19 cellular contexts compared by ENCODE assay signal in the genomic region with DNA sequence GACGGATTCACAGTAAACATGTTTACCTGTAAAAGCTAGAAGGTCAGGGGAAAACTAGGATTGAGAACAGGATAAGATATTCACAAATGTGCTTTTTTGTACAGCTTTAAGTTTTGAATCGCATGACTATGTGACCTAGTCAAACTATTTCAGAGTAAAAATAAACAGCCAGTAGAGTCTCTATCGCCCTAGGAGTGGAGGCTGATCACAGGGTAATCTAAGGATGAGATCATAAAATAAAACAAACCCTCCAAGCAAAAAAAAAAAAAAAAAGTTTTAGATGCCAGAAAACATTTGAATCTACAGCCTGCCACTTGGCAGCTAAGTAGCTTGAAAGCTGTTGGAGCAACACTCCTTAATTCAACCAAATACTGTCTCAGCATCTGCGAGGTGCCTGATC. TPM values are rescaled to one million over a fixed set of nuclear protein-coding genes. Genes with fewer than 3 reads are reported as not detected.
DNase-seq lines count a peak whose midpoint lies in the region; ATAC-seq, FAIRE-seq and TF ChIP-seq lines count a peak whose summit lies in the region.
"Had no signal": no experiment of that assay in that cellular context is flagged by ENCODE, and none has a peak within 500 bp of the region (broad histone marks: within the 10 kb centered on the region; RNA-seq: fewer than 3 reads in every experiment).

No MANE protein-coding gene starts in this region.

- H4K20me1 ChIP-seq in K562 (replicated peaks; ENCODE audit: control insufficient read depth, insufficient read depth, low read length) = no peaks in the 10 kb centered on the region

- H4K91ac ChIP-seq in mesenchymal stem cell (ENCODE audit: low read length) = no peak overlapping the region

- H3K18ac ChIP-seq in mesenchymal stem cell (ENCODE audit: low read depth in 1 of 2, low read length in 2 of 2) = no peak overlapping the region

- H3K27me3 ChIP-seq in left ventricle myocardium inferior (ENCODE audit: low read depth) (no peaks in the 10 kb centered on the region), K562 (ENCODE audit: control insufficient read depth in 2 of 2, insufficient read depth in 2 of 2, low read length in 2 of 2) (no peaks in the 10 kb centered on the region), mesenchymal stem cell (ENCODE audit: control insufficient read depth in 1 of 2, insufficient read depth in 1 of 2, low read length in 2 of 2) (no peaks in the 10 kb centered on the region), tibial artery (no peaks in the 10 kb centered on the region), vagina (no peaks in the 10 kb centered on the region), brain microvascular endothelial cell (replicated peaks) (no peaks in the 10 kb centered on the region)

- H3K4me1 ChIP-seq in left ventricle myocardium inferior (peaks cover 12% of the 10 kb centered on the region), K562 (replicated peaks in 1 of 2; ENCODE audit: control insufficient read depth in 2 of 2, insufficient read depth in 2 of 2, low read length in 2 of 2) (peaks cover 0 to 16% of the 10 kb centered on the region in 2 experiments; a peak in 3 of 5 replicates), mesenchymal stem cell (ENCODE audit: control insufficient read depth, insufficient read depth, low read depth, low read length) (no peaks in the 10 kb centered on the region), tibial artery (peaks cover 0 to 3% (median 0%) of the 10 kb centered on the region in 4 donors), vagina (no peaks in the 10 kb centered on the region)

- FAIRE-seq in K562 (lab: Jason Lieb, UNC) = no peak
- FAIRE-seq: A204.1, HTR-8/SVneo had no signal

- no peak overlapping the region for H2BK120ac ChIP-seq in mesenchymal stem cell (ENCODE audit: low read depth, low read length)

- H2AK5ac ChIP-seq in mesenchymal stem cell (ENCODE audit: low read length, severe bottlenecking) = no peak overlapping the region

- H3K27ac ChIP-seq in left ventricle myocardium inferior (replicated peaks) (no peak overlapping the region), K562 (ENCODE audit: extremely low read depth, low read depth, low read length) (no peak overlapping the region), mesenchymal stem cell (ENCODE audit: low read length, poor library complexity, severe bottlenecking) (no peak overlapping the region), tibial artery (peak overlapping the region; percentile 39 to 48), vagina (no peak overlapping the region), brain microvascular endothelial cell (no peak overlapping the region)
- H3K27ac ChIP-seq: GM23248 had no signal

- H2AFZ ChIP-seq in K562 (ENCODE audit: low read depth, low read length) = 0 out of 2 replicates have a peak overlapping the region, but pooled peaks have one; percentile 9
- no peak overlapping the region for H2AFZ ChIP-seq in mesenchymal stem cell (ENCODE audit: low read depth, low read length)
- H2AFZ ChIP-seq: GM23248 had no signal

- POLR2A ChIA-PET in K562 (lab: Yijun Ruan, JAX) = interaction anchor here (0.6 kb wide), 2 partner anchors 320 to 621 kb away, joined by 3 read pairs; no protein-coding TSS in a partner anchor

- H2BK12ac ChIP-seq in mesenchymal stem cell (ENCODE audit: low read length in 2 of 2) = no peak overlapping the region

- no peak for TF ChIP-seq RAD21 in K562 (CRISPR knock-in tag; conservative IDR thresholded peaks at IDR 0.05 in 1 of 2, IDR thresholded peaks at IDR 0.05 in 1 of 2)

- H3K79me1 ChIP-seq in mesenchymal stem cell (replicated peaks; ENCODE audit: low read length, poor library complexity, severe bottlenecking) = no peaks in the 10 kb centered on the region

- intact Hi-C loops in left ventricle myocardium superior (cut with micrococcal nuclease) = no loop called here
- intact Hi-C loops in left ventricle myocardium inferior (cut with micrococcal nuclease) = no loop called here
- intact Hi-C loops in K562 (cut with micrococcal nuclease) = no loop called here
- intact Hi-C loops in tibial artery (cut with DNase I; ENCODE audit: low total_unique reads) = no loop called here
- intact Hi-C loops in vagina (cut with DNase I) = no loop called here

- in situ Hi-C loops in K562 (cut with MboI) = no loop called here
- in situ Hi-C loops in brain microvascular endothelial cell (cut with HindIII; ENCODE audit: low pct_ligation_motif_present, low sequenced_read_pairs) = no loop called here

- TF ChIP-seq POLR2A in K562 (conservative IDR thresholded peaks at IDR 0.05) (no peak), vagina (IDR thresholded peaks at IDR 0.05) (no peak)

- H3K9me1 ChIP-seq in K562 (ENCODE audit: control insufficient read depth, insufficient read depth, low read length) = no peaks in the 10 kb centered on the region

- H3K4ac ChIP-seq in mesenchymal stem cell (ENCODE audit: low read depth in 1 of 2, low read length in 2 of 2) = no peak overlapping the region

- no TSS peak for BruUV-seq in K562 (replicated peaks; lab: Mats Ljungman, UMichigan)

- 42% methylated on average over 4 of the region's 4 CpGs for WGBS in K562 (ENCODE audit: insufficient coverage, low coverage, missing lambda C conversion rate)
- 96% methylated on average over 2 of the region's 4 CpGs for WGBS in mesenchymal stem cell

- CTCF ChIA-PET in K562 (lab: Yijun Ruan, JAX; ENCODE audit: low intra/inter-chr PET ratio) = no interaction called here

- no peak overlapping the region for H2BK5ac ChIP-seq in mesenchymal stem cell (ENCODE audit: low read depth, low read length, poor library complexity, severe bottlenecking)

- no peak for TF ChIP-seq EP300 in K562 (IDR thresholded peaks at IDR 0.05; ENCODE audit: low read length)

- TF ChIP-seq CTCF in left ventricle myocardium inferior (IDR thresholded peaks at IDR 0.05; ENCODE audit: borderline replicate concordance) (no peak), K562 (IDR thresholded peaks at IDR 0.05 in 2 of 3, conservative IDR thresholded peaks at IDR 0.05 in 1 of 3; ENCODE audit: insufficient read depth in 2 of 3, low read depth in 1 of 3, low read length in 3 of 3) (no peak), tibial artery (IDR thresholded peaks at IDR 0.05) (no peak), vagina (IDR thresholded peaks at IDR 0.05) (no peak), brain microvascular endothelial cell (IDR thresholded peaks at IDR 0.05; ENCODE audit: low read depth, low read length, missing control alignments) (no peak)

- H4K8ac ChIP-seq in mesenchymal stem cell (ENCODE audit: low read length) = no peak overlapping the region

- DNase-seq in left ventricle myocardium superior (no peak), left ventricle myocardium inferior (no peak), K562 (ENCODE audit: extremely low read depth in 1 of 4, low spot score in 3 of 4) (no peak), mesenchymal stem cell (peak; percentile 7), tibial artery (no peak), vagina (ENCODE audit: extremely low spot score in 2 of 2) (no peak), brain microvascular endothelial cell (no peak)
- no peak for DNase-seq in activated naive CD4-positive, alpha-beta T cell treated with Interleukin-2 at 50 U/mL for 16 hours
- DNase-seq: CD8-positive, alpha-beta T cell; GM23248; KG1; NCI-H1105; NCI-H1694 treated with DMSO at 0.1 percent for 48 hours; NCI-H446; NCI-H774; Right ventricle myocardium superior had no signal

- ATAC-seq in left ventricle myocardium superior (peak; percentile 15), K562 (no peak)
- ATAC-seq: CD8-positive, alpha-beta T cell; Panc1 had no signal

- H3K9me3 ChIP-seq in left ventricle myocardium inferior (replicated peaks) (peaks cover 97% of the 10 kb centered on the region), K562 (replicated peaks; ENCODE audit: control insufficient read depth, insufficient read depth, low read depth, low read length) (peaks cover 6% of the 10 kb centered on the region), mesenchymal stem cell (ENCODE audit: control insufficient read depth, low read length) (peaks cover 79% of the 10 kb centered on the region), tibial artery (peaks cover 0 to 96% (median 59%) of the 10 kb centered on the region in 3 donors), vagina (peaks cover 28% of the 10 kb centered on the region)

- no peak overlapping the region for H3K23ac ChIP-seq in mesenchymal stem cell (ENCODE audit: low read length in 2 of 2)

- no peak overlapping the region for H2BK15ac ChIP-seq in mesenchymal stem cell (ENCODE audit: low read depth, poor library complexity, severe bottlenecking)

- H3K9ac ChIP-seq in K562 (ENCODE audit: insufficient read depth in 1 of 2, low read depth in 2 of 2, low read length in 2 of 2) (no peak overlapping the region), mesenchymal stem cell (ENCODE audit: low read length) (no peak overlapping the region)
- H3K9ac ChIP-seq: GM23248 had no signal

- peaks cover 35% of the 10 kb centered on the region for H3K36me3 ChIP-seq in left ventricle myocardium inferior
- H3K36me3 ChIP-seq in K562 (ENCODE audit: control insufficient read depth, insufficient read depth, low read length) = no peaks in the 10 kb centered on the region
- H3K36me3 ChIP-seq in mesenchymal stem cell (ENCODE audit: control insufficient read depth in 1 of 2, insufficient read depth in 2 of 2, low read depth in 1 of 2, low read length in 2 of 2) = peaks cover 5 to 24% of the 10 kb centered on the region in 2 experiments
- peaks cover 38 to 50% (median 47%) of the 10 kb centered on the region in 3 donors for H3K36me3 ChIP-seq in tibial artery
- H3K36me3 ChIP-seq in vagina = peaks cover 4 to 9% of the 10 kb centered on the region in 2 donors
- peaks cover 4% of the 10 kb centered on the region for H3K36me3 ChIP-seq in brain microvascular endothelial cell (replicated peaks)

- no peaks in the 10 kb centered on the region for H3K79me2 ChIP-seq in K562 (ENCODE audit: control insufficient read depth, insufficient read depth, low read length)

- H3K4me2 ChIP-seq in K562 (ENCODE audit: insufficient read depth, low read length) (no peak overlapping the region), mesenchymal stem cell (ENCODE audit: low read length, poor library complexity, severe bottlenecking) (no peak overlapping the region)

- H3K4me3 ChIP-seq in left ventricle myocardium inferior (no peak overlapping the region), K562 (no peak overlapping the region), mesenchymal stem cell (ENCODE audit: insufficient read depth in 1 of 2, low read depth in 1 of 2, low read length in 2 of 2) (no peak overlapping the region), tibial artery (no peak overlapping the region), vagina (no peak overlapping the region), brain microvascular endothelial cell (ENCODE audit: low read depth, low read length) (no peak overlapping the region)
- H3K4me3 ChIP-seq: GM23248 had no signal

- H3K14ac ChIP-seq in mesenchymal stem cell (ENCODE audit: low read length in 2 of 2) = no peak overlapping the region

RNA-seq across cellular contexts. Expression of gene ZNF350, which starts 26.8 kb away (rescaled TPM):
- total RNA-seq in left ventricle myocardium superior = 9.1 TPM
- 8.0 TPM for total RNA-seq in left ventricle myocardium inferior
- 2.4 and 5.7 TPM in 2 replicates for total RNA-seq in K562 (2011; cell fraction: chromatin; rRNA removed; ENCODE audit: low replicate concordance)
- 1.8 and 2.5 TPM in 2 replicates for total RNA-seq in K562 (2011; cell fraction: nucleolus; rRNA removed)
- 3.5 and 5.0 TPM in 2 replicates for total RNA-seq in K562 (2011; cell fraction: nucleoplasm; rRNA removed)
- total RNA-seq in K562 (2014; rRNA removed) = 1.8 TPM in 2 replicates
- 3.4 and 4.9 TPM in 2 replicates for total RNA-seq in K562 (2014; rRNA removed; fragmentation: Illumina TruSeq; extraction: Trizol)
- total RNA-seq in K562 (2015; rRNA removed; fragmentation: Illumina TruSeq; extraction: Trizol) = 3.0 and 3.1 TPM in 2 replicates
- total RNA-seq in K562 (2021) = 2.0 and 2.9 TPM in 2 replicates
- 1.9 and 3.5 TPM in 2 replicates for polyA plus RNA-seq in K562 (2011; rRNA removed)
- 0.10 and 1.2 TPM in 2 replicates for polyA plus RNA-seq in K562 (2011; cell fraction: cytosol; rRNA removed)
- 0.87 and 2.2 TPM in 2 replicates for polyA plus RNA-seq in K562 (2011; cell fraction: nucleus; rRNA removed)
- polyA plus RNA-seq in K562 (2012) = 1.9 and 2.9 TPM in 2 replicates
- polyA plus RNA-seq in K562 (2014; fragmentation: Illumina TruSeq; extraction: Trizol) = 2.9 TPM in 2 replicates
- 1 to 10 TPM; 3.4 to 4.8 TPM for polyA plus RNA-seq in K562 (2014; fragmentation: Nextera tagmentation; extraction: Ambion mirVana)
- 1.6 and 1.7 TPM in 2 replicates for polyA plus RNA-seq in K562 (2014; rRNA removed)
- polyA minus RNA-seq in K562 (2011; rRNA and poly(A)+ RNA removed) = 2.3 and 7.2 TPM in 2 replicates
- polyA minus RNA-seq in K562 (2011; cell fraction: cytosol; rRNA and poly(A)+ RNA removed) = 1.0 and 1.1 TPM in 2 replicates
- polyA minus RNA-seq in K562 (2011; cell fraction: nucleus; rRNA and poly(A)+ RNA removed) = 1.1 and 3.6 TPM in 2 replicates
- 3.7 TPM for polyA plus RNA-seq in mesenchymal stem cell (2013, experiment 1 of 2)
- polyA plus RNA-seq in mesenchymal stem cell (2013, experiment 2 of 2) = 3.6 TPM
- total RNA-seq in vagina = 8.6 TPM

RNA-seq across cellular contexts. Expression of gene ZNF613, which starts 32.5 kb away (rescaled TPM):
- total RNA-seq in left ventricle myocardium superior (4.2 TPM), left ventricle myocardium inferior (3.4 TPM), K562 (2014; rRNA removed) (2.4 and 2.8 TPM in 2 replicates), K562 (2014; rRNA removed; fragmentation: Illumina TruSeq; extraction: Trizol) (4.4 and 5.3 TPM in 2 replicates), K562 (2015; rRNA removed; fragmentation: Illumina TruSeq; extraction: Trizol) (2.8 and 3.7 TPM in 2 replicates), K562 (2021) (1.7 and 2.4 TPM in 2 replicates), vagina (4.2 TPM)
- total RNA-seq in K562 (2011; cell fraction: chromatin; rRNA removed; ENCODE audit: low replicate concordance) = 6.8 and 8.0 TPM in 2 replicates
- total RNA-seq in K562 (2011; cell fraction: nucleolus; rRNA removed) = 3.9 and 4.3 TPM in 2 replicates
- total RNA-seq in K562 (2011; cell fraction: nucleoplasm; rRNA removed) = 4.8 and 5.1 TPM in 2 replicates
- polyA plus RNA-seq in K562 (2011; rRNA removed) (1.8 and 2.7 TPM in 2 replicates), K562 (2014; fragmentation: Illumina TruSeq; extraction: Trizol) (2.4 and 2.7 TPM in 2 replicates), K562 (2014; fragmentation: Nextera tagmentation; extraction: Ambion mirVana) (1 to 10 TPM; 2.3 to 4.5 TPM), K562 (2014; rRNA removed) (2.1 and 2.3 TPM in 2 replicates)
- polyA plus RNA-seq in K562 (2011; cell fraction: cytosol; rRNA removed) = 1.3 and 1.7 TPM in 2 replicates
- polyA plus RNA-seq in K562 (2011; cell fraction: nucleus; rRNA removed) = 1.6 and 1.7 TPM in 2 replicates
- polyA plus RNA-seq in K562 (2012) = 2.4 and 2.5 TPM in 2 replicates
- polyA minus RNA-seq in K562 (2011; rRNA and poly(A)+ RNA removed) = 7.2 and 7.4 TPM in 2 replicates
- polyA minus RNA-seq in K562 (2011; cell fraction: cytosol; rRNA and poly(A)+ RNA removed) = 1.4 and 4.5 TPM in 2 replicates
- 2.6 and 7.3 TPM in 2 replicates for polyA minus RNA-seq in K562 (2011; cell fraction: nucleus; rRNA and poly(A)+ RNA removed)
- 2.5 TPM for polyA plus RNA-seq in mesenchymal stem cell (2013, experiment 1 of 2)
- polyA plus RNA-seq in mesenchymal stem cell (2013, experiment 2 of 2) = 2.1 TPM

RNA-seq across cellular contexts. Expression of gene ZNF615, which starts 48.2 kb away (rescaled TPM):
- 12.2 TPM for total RNA-seq in left ventricle myocardium superior
- total RNA-seq in left ventricle myocardium inferior = 11.2 TPM
- total RNA-seq in K562 (2011; cell fraction: chromatin; rRNA removed; ENCODE audit: low replicate concordance) = 7.8 and 13.9 TPM in 2 replicates
- 5.3 and 6.4 TPM in 2 replicates for total RNA-seq in K562 (2011; cell fraction: nucleolus; rRNA removed)
- total RNA-seq in K562 (2011; cell fraction: nucleoplasm; rRNA removed) = 7.0 and 7.1 TPM in 2 replicates
- total RNA-seq in K562 (2014; rRNA removed) = 1.2 and 4.4 TPM in 2 replicates
- total RNA-seq in K562 (2014; rRNA removed; fragmentation: Illumina TruSeq; extraction: Trizol) = 3.8 and 4.7 TPM in 2 replicates
- 2.2 and 2.9 TPM in 2 replicates for total RNA-seq in K562 (2015; rRNA removed; fragmentation: Illumina TruSeq; extraction: Trizol)
- total RNA-seq in K562 (2021) = 2.2 and 3.0 TPM in 2 replicates
- 0.69 and 2.7 TPM in 2 replicates for polyA plus RNA-seq in K562 (2011; rRNA removed)
- polyA plus RNA-seq in K562 (2011; cell fraction: cytosol; rRNA removed) = 0.18 and 0.95 TPM in 2 replicates
- 0.29 and 2.6 TPM in 2 replicates for polyA plus RNA-seq in K562 (2011; cell fraction: nucleus; rRNA removed)
- 1.8 and 2.3 TPM in 2 replicates for polyA plus RNA-seq in K562 (2012)
- polyA plus RNA-seq in K562 (2014; fragmentation: Illumina TruSeq; extraction: Trizol) = 2.1 and 2.4 TPM in 2 replicates
- polyA plus RNA-seq in K562 (2014; fragmentation: Nextera tagmentation; extraction: Ambion mirVana) = 1 to 10 TPM; 1.2 to 1.8 TPM
- polyA plus RNA-seq in K562 (2014; rRNA removed) = 2.3 and 2.7 TPM in 2 replicates
- polyA minus RNA-seq in K562 (2011; rRNA and poly(A)+ RNA removed) = 1.5 and 9.2 TPM in 2 replicates
- polyA minus RNA-seq in K562 (2011; cell fraction: cytosol; rRNA and poly(A)+ RNA removed) = 3.1 TPM in 1 of 2 replicates, not detected in the other
- 1.1 and 4.4 TPM in 2 replicates for polyA minus RNA-seq in K562 (2011; cell fraction: nucleus; rRNA and poly(A)+ RNA removed)
- polyA plus RNA-seq in mesenchymal stem cell (2013, experiment 1 of 2) = 3.2 TPM
- polyA plus RNA-seq in mesenchymal stem cell (2013, experiment 2 of 2) = 3.5 TPM
- 6.4 TPM for total RNA-seq in vagina

RNA-seq across cellular contexts. Expression of gene ZNF649, which starts 55.0 kb away (rescaled TPM):
- total RNA-seq in left ventricle myocardium superior (8.1 TPM), left ventricle myocardium inferior (7.5 TPM), K562 (2014; rRNA removed) (7.4 and 9.9 TPM in 2 replicates), K562 (2014; rRNA removed; fragmentation: Illumina TruSeq; extraction: Trizol) (13.6 and 14.9 TPM in 2 replicates), K562 (2015; rRNA removed; fragmentation: Illumina TruSeq; extraction: Trizol) (10.2 and 10.6 TPM in 2 replicates), K562 (2021) (8.3 and 9.0 TPM in 2 replicates), vagina (13.5 TPM)
- 43.6 and 88.5 TPM in 2 replicates for total RNA-seq in K562 (2011; cell fraction: chromatin; rRNA removed; ENCODE audit: low replicate concordance)
- 34.0 and 34.2 TPM in 2 replicates for total RNA-seq in K562 (2011; cell fraction: nucleolus; rRNA removed)
- total RNA-seq in K562 (2011; cell fraction: nucleoplasm; rRNA removed) = 44.3 and 48.2 TPM in 2 replicates
- polyA plus RNA-seq in K562 (2011; rRNA removed) (6.8 and 8.4 TPM in 2 replicates), K562 (2014; fragmentation: Illumina TruSeq; extraction: Trizol) (5.9 and 6.7 TPM in 2 replicates), K562 (2014; fragmentation: Nextera tagmentation; extraction: Ambion mirVana) (1 to 10 TPM; 1.4 to 2.7 TPM), K562 (2014; rRNA removed) (5.0 and 7.3 TPM in 2 replicates)
- polyA plus RNA-seq in K562 (2011; cell fraction: cytosol; rRNA removed) = 1.5 and 2.1 TPM in 2 replicates
- 17.2 and 17.4 TPM in 2 replicates for polyA plus RNA-seq in K562 (2011; cell fraction: nucleus; rRNA removed)
- 4.4 and 5.4 TPM in 2 replicates for polyA plus RNA-seq in K562 (2012)
- polyA minus RNA-seq in K562 (2011; rRNA and poly(A)+ RNA removed) = 32.3 and 32.7 TPM in 2 replicates
- polyA minus RNA-seq in K562 (2011; cell fraction: cytosol; rRNA and poly(A)+ RNA removed) = 2.6 and 5.1 TPM in 2 replicates
- polyA minus RNA-seq in K562 (2011; cell fraction: nucleus; rRNA and poly(A)+ RNA removed) = 25.4 and 38.3 TPM in 2 replicates
- 5.0 TPM for polyA plus RNA-seq in mesenchymal stem cell (2013, experiment 1 of 2)
- 4.9 TPM for polyA plus RNA-seq in mesenchymal stem cell (2013, experiment 2 of 2)

Comparison
In these comparisons a context has a peak if more than half of its experiments do, and no peak if none do; other contexts are left out.
1. H3K27ac ChIP-seq: peak in tibial artery (2 of 2); none in left ventricle myocardium inferior (single experiment), K562 (single experiment), mesenchymal stem cell (single experiment), vagina (single experiment) and brain microvascular endothelial cell (single experiment).